Comparison of ENCODE assay signal across 8 cellular contexts in genomic region chr17:59964455-59965328, GRCh38. TPM values are rescaled to one million over a fixed set of nuclear protein-coding genes. Genes with fewer than 3 reads are reported as not detected.
DNase-seq lines count a peak whose midpoint lies in the region; ATAC-seq and TF ChIP-seq lines count a peak whose summit lies in the region.

Gene RNFT1 (minus strand): TSS chr17:59964740. CDS start chr17:59964663, 77 bp downstream.

- peaks cover 17% of the 10 kb centered on the region; the same call in 1 of the 2 replicates for H3K79me2 ChIP-seq in OCI-LY7 (ENCODE audit: insufficient read depth, low read depth, low read length)

- intact Hi-C loops in CD4-positive, alpha-beta T cell (cut with DNase I, micrococcal nuclease), result loop anchor here (5.0 to 10.0 kb wide), 4 partner anchors 50 to 860 kb away; partner anchors contain the start of genes RPS6KB1 (in 1 of the 2), TRIM37 (in 1 of the 2) and TUBD1 (in 1 of the 2)
- intact Hi-C loops in OCI-LY7 (cut with micrococcal nuclease; ENCODE audit: unreplicated experiment), result no loop called here

- CTCF ChIA-PET in CD4-positive, alpha-beta T cell (lab: Charles Lee), result interaction anchor here (0.9 to 1.0 kb wide), 2 partner anchors 14 to 72 kb away, joined by 3 read pairs; no protein-coding TSS in a partner anchor
- CTCF ChIA-PET in OCI-LY7 (lab: Charles Lee; ENCODE audit: unreplicated experiment), result no interaction called here

- H3K4me3 ChIP-seq in HUES48 (ENCODE audit: low read depth, low read length), result peak within 1 kb of the TSS; percentile 96
- peak within 1 kb of the TSS; percentile 78 for H3K4me3 ChIP-seq in OCI-LY7 (ENCODE audit: low read depth, low read length, poor library complexity, severe bottlenecking)

- peaks cover 25% of the 10 kb centered on the region for H3K4me1 Mint-ChIP-seq in CD4-positive, alpha-beta T cell (ENCODE audit: low read depth)
- H3K4me1 Mint-ChIP-seq in endothelial cell (ENCODE audit: unreplicated experiment) (peaks cover 11% of the 10 kb centered on the region), mesothelial cell of epicardium (peaks cover 16% of the 10 kb centered on the region)

- POLR2A ChIA-PET in CD4-positive, alpha-beta T cell (lab: Charles Lee), result interaction anchor here (0.7 to 3.1 kb wide), 18 partner anchors 14 to 858 kb away, joined by 3 to 35 read pairs (median 4); partner anchors contain the start of genes BCAS3, CLTC, DHX40 and PRR11
- POLR2A ChIA-PET in OCI-LY7 (lab: Charles Lee), result interaction anchor here (0.6 to 1.9 kb wide), 14 partner anchors 9 to 1940 kb away, joined by 3 to 12 read pairs (median 5); partner anchors contain the start of genes RPS6KB1 and TUBD1

- peak within 1 kb of the TSS; percentile 91 for H2AFZ ChIP-seq in OCI-LY7 (ENCODE audit: low read length)

- no peaks in the 10 kb centered on the region for H3K27me3 Mint-ChIP-seq in CD4-positive, alpha-beta T cell
- H3K27me3 Mint-ChIP-seq in endothelial cell (ENCODE audit: unreplicated experiment), result peaks cover 1% of the 10 kb centered on the region
- peaks cover 1% of the 10 kb centered on the region for H3K27me3 Mint-ChIP-seq in mesothelial cell of epicardium (ENCODE audit: low read depth)

- H3K4me2 ChIP-seq in OCI-LY7 (ENCODE audit: low read length), result peak within 1 kb of the TSS; percentile 87

- no peaks in the 10 kb centered on the region for H3K9me3 ChIP-seq in CD4-positive, alpha-beta T cell (ENCODE audit: control insufficient read depth, low read length)
- no peaks in the 10 kb centered on the region for H3K9me3 ChIP-seq in HUES48 (ENCODE audit: control insufficient read depth, insufficient read depth, low read length)
- no peaks in the 10 kb centered on the region for H3K9me3 ChIP-seq in OCI-LY7 (ENCODE audit: low read length)

- DNase-seq in CD4-positive, alpha-beta T cell, result peak; percentile 84 to 93 (median 89)
- DNase-seq in OCI-LY7 (ENCODE audit: low spot score) (peak; percentile 92), activated T-cell treated with anti-CD3 and anti-CD28 coated beads for 1 hour (ENCODE audit: low read depth) (peak; percentile 95), endothelial cell (ENCODE audit: low spot score) (peak; percentile 87), mesothelial cell of epicardium (ENCODE audit: low spot score in 2 of 2, unreplicated experiment in 2 of 2) (peak; percentile 91 to 92)
- DNase-seq in stimulated activated CD8-positive, alpha-beta memory T cell treated with anti-CD3 and anti-CD28 coated beads, Interleukin-15, amount 100 ng/mL, for 24 hours (ENCODE audit: low read depth), result peak; percentile 88

- H3K27me3 ChIP-seq in CD4-positive, alpha-beta T cell (ENCODE audit: control insufficient read depth, insufficient read depth, low read length), result no peaks in the 10 kb centered on the region
- H3K27me3 ChIP-seq in HUES48 (ENCODE audit: control insufficient read depth, insufficient read depth, low read length), result peaks cover 12% of the 10 kb centered on the region

- no peak for TF ChIP-seq CTCF in CD4-positive, alpha-beta T cell (IDR thresholded peaks at IDR 0.05)
- TF ChIP-seq CTCF in OCI-LY7 (conservative IDR thresholded peaks at IDR 0.05; ENCODE audit: low read length) (no peak), endothelial cell (IDR thresholded peaks at IDR 0.05; ENCODE audit: unreplicated experiment) (no peak), mesothelial cell of epicardium (IDR thresholded peaks at IDR 0.05; ENCODE audit: unreplicated experiment) (no peak)

- BruUV-seq in OCI-LY7 (replicated peaks; lab: Mats Ljungman, UMichigan), result TSS peak; percentile 80

- no peaks in the 10 kb centered on the region for H3K9me2 ChIP-seq in OCI-LY7 (ENCODE audit: insufficient read depth, low read length)

- H3K36me3 ChIP-seq in HUES48 (ENCODE audit: control insufficient read depth, insufficient read depth, low read length) (no peaks in the 10 kb centered on the region), OCI-LY7 (ENCODE audit: insufficient read depth, low read length) (peaks cover 22% of the 10 kb centered on the region)

- H4K20me1 ChIP-seq in OCI-LY7 (ENCODE audit: insufficient read depth, low read length), result no peaks in the 10 kb centered on the region; the same call in 1 of the 2 replicates

- H3K27ac Mint-ChIP-seq in CD4-positive, alpha-beta T cell, result peak within 1 kb of the TSS; percentile 89
- H3K27ac Mint-ChIP-seq in endothelial cell (ENCODE audit: unreplicated experiment), result peak within 1 kb of the TSS; percentile 90
- peak within 1 kb of the TSS; percentile 98 for H3K27ac Mint-ChIP-seq in mesothelial cell of epicardium

- H3K4me1 ChIP-seq in HUES48 (ENCODE audit: control insufficient read depth, insufficient read depth, low read length), result no peaks in the 10 kb centered on the region
- H3K4me1 ChIP-seq in OCI-LY7 (ENCODE audit: insufficient read depth, low read length, poor library complexity, severe bottlenecking), result peaks cover 20% of the 10 kb centered on the region

- H3K27ac ChIP-seq in CD4-positive, alpha-beta T cell (ENCODE audit: low read depth, low read length), result peak within 1 kb of the TSS; percentile 80
- peak within 1 kb of the TSS; percentile 78 for H3K27ac ChIP-seq in HUES48 (ENCODE audit: low read depth, low read length)
- H3K27ac ChIP-seq in OCI-LY7 (ENCODE audit: low read depth, low read length, poor library complexity, severe bottlenecking), result peak within 1 kb of the TSS; percentile 62

- peak within 1 kb of the TSS; percentile 94 for H3K4me3 Mint-ChIP-seq in CD4-positive, alpha-beta T cell
- H3K4me3 Mint-ChIP-seq in endothelial cell (ENCODE audit: unreplicated experiment), result peak within 1 kb of the TSS; percentile 89
- H3K4me3 Mint-ChIP-seq in mesothelial cell of epicardium, result peak within 1 kb of the TSS; percentile 85

- peak within 1 kb of the TSS; percentile 71 for H3K9ac ChIP-seq in HUES48 (ENCODE audit: low read depth, low read length)

- peak; percentile 87 for ATAC-seq in CD4-positive, alpha-beta T cell (ENCODE audit: poor library complexity)
- ATAC-seq in GM19468 (IDR thresholded peaks at IDR 0.05; ENCODE audit: extremely low read depth, unreplicated experiment), result peak; percentile 39

- no peaks in the 10 kb centered on the region for H3K9me3 Mint-ChIP-seq in CD4-positive, alpha-beta T cell
- H3K9me3 Mint-ChIP-seq in endothelial cell (ENCODE audit: unreplicated experiment), result no peaks in the 10 kb centered on the region
- H3K9me3 Mint-ChIP-seq in mesothelial cell of epicardium, result no peaks in the 10 kb centered on the region

- H3K36me3 Mint-ChIP-seq in CD4-positive, alpha-beta T cell (ENCODE audit: low read depth), result peaks cover 14% of the 10 kb centered on the region
- H3K36me3 Mint-ChIP-seq in endothelial cell (ENCODE audit: low read depth, unreplicated experiment) (no peaks in the 10 kb centered on the region), mesothelial cell of epicardium (peaks cover 2% of the 10 kb centered on the region)

RNA-seq across cellular contexts. Expression of gene RNFT1, which starts in this region (rescaled TPM):
- 10 to 100 TPM; 19.8 to 19.9 TPM for total RNA-seq in CD4-positive, alpha-beta T cell
- total RNA-seq in OCI-LY7 (2014; rRNA removed; shearing (Covaris generic)), result 17.2 and 21.5 TPM in 2 replicates
- 27.2 and 28.6 TPM in 2 replicates for total RNA-seq in OCI-LY7 (2022)
- total RNA-seq in endothelial cell (ENCODE audit: unreplicated experiment), result 16.8 TPM
- total RNA-seq in mesothelial cell of epicardium, result 18.5 to 21.6 TPM (median 20.4 TPM) in 3 replicates

Comparison
In these comparisons a context has a peak if more than half of its experiments do, and no peak if none do; other contexts are left out.
1. Peak in every context shown above with its lines: DNase-seq, ATAC-seq, H3K4me3 ChIP-seq and H3K27ac ChIP-seq.